1 cellular context compared by ENCODE assay signal in genomic region chr6:46323966-46324622, GRCh38.
TF ChIP-seq lines count a peak whose summit lies in the region.

No MANE protein-coding gene starts in this region.

TF ChIP-seq in neural cell, 6 proteins besides CTCF, POLR2A, EP300 and RAD21 (continued from another document):
- no peak for TF ChIP-seq MXI1 (conservative IDR thresholded peaks at IDR 0.05; ENCODE audit: poor library complexity, severe bottlenecking)
TF ChIP-seq in neural cell: peak in this region for 0.
